In genomic region chr6:158561938-158562337, GRCh38 we compare ENCODE assay signal across 13 cellular contexts. TPM values are rescaled to one million over a fixed set of nuclear protein-coding genes. Genes with fewer than 3 reads are reported as not detected.
DNase-seq lines count a peak whose midpoint lies in the region; ATAC-seq and TF ChIP-seq lines count a peak whose summit lies in the region.
"Had no signal": no experiment of that assay in that cellular context is flagged by ENCODE, and none has a peak within 500 bp of the region (broad histone marks: within the 10 kb centered on the region; RNA-seq: fewer than 3 reads in every experiment).

No MANE protein-coding gene starts in this region.

- H3K9me3 ChIP-seq in CD8-positive, alpha-beta T cell (ENCODE audit: low read length): no peaks in the 10 kb centered on the region
- H3K9me3 ChIP-seq in Karpas-422 (ENCODE audit: low read length) (no peaks in the 10 kb centered on the region), osteoblast (ENCODE audit: low read depth, low read length) (no peaks in the 10 kb centered on the region)
- H3K9me3 ChIP-seq: neutrophil, upper lobe of right lung had no signal

- POLR2A ChIA-PET in CD8-positive, alpha-beta T cell (lab: Charles Lee): no interaction called here
- POLR2A ChIA-PET in MCF 10A (lab: Yijun Ruan, JAX): no interaction called here

- H3K4me2 ChIP-seq in Karpas-422 (ENCODE audit: low read depth, low read length, poor library complexity, severe bottlenecking): peak overlapping the region; percentile 88
- H3K4me2 ChIP-seq in osteoblast (ENCODE audit: insufficient read depth, low read length): peak overlapping the region; percentile 87

- H2AFZ ChIP-seq in Karpas-422 (ENCODE audit: low read length): no peak overlapping the region
- H2AFZ ChIP-seq in osteoblast (ENCODE audit: low read length): no peak overlapping the region

- no peak for DNase-seq in CD8-positive, alpha-beta T cell
- DNase-seq in Karpas-422 (no peak), MCF 10A (ENCODE audit: unreplicated experiment) (no peak), osteoblast (ENCODE audit: insufficient read length, low spot score, missing footprints) (peak; percentile 48), epidermal melanocyte (ENCODE audit: insufficient read length, low spot score) (no peak), DMS153 treated with DMSO at 0.1 percent for 48 hours (lab: John Stamatoyannopoulos, UW; ENCODE audit: unreplicated experiment) (no peak), NCI-H2227 (lab: John Stamatoyannopoulos, UW; ENCODE audit: unreplicated experiment) (no peak)
- DNase-seq: amygdala, EL, GOT3, NCI-H1105 treated with DMSO at 0.1 percent for 48 hours, upper lobe of right lung had no signal

- H3K27me3 Mint-ChIP-seq in CD8-positive, alpha-beta T cell (ENCODE audit: low read depth): no peaks in the 10 kb centered on the region
- no peaks in the 10 kb centered on the region for H3K27me3 Mint-ChIP-seq in MCF 10A (ENCODE audit: insufficient read depth, unreplicated experiment)

- H3K9me2 ChIP-seq in Karpas-422 (replicated peaks; ENCODE audit: insufficient read depth, low read length): no peaks in the 10 kb centered on the region

- no peak overlapping the region for H3K27ac ChIP-seq in CD8-positive, alpha-beta T cell (ENCODE audit: low read depth, low read length)
- H3K27ac ChIP-seq in Karpas-422 (ENCODE audit: low read length) (no peak overlapping the region), osteoblast (ENCODE audit: low read depth, low read length) (no peak overlapping the region)
- H3K27ac ChIP-seq: neutrophil, upper lobe of right lung had no signal

- H3K4me1 Mint-ChIP-seq in CD8-positive, alpha-beta T cell (ENCODE audit: low read depth): peaks cover 63% of the 10 kb centered on the region
- peaks cover 17% of the 10 kb centered on the region for H3K4me1 Mint-ChIP-seq in MCF 10A (ENCODE audit: insufficient read depth, unreplicated experiment)

- peaks cover 2% of the 10 kb centered on the region for H3K36me3 Mint-ChIP-seq in CD8-positive, alpha-beta T cell
- peaks cover 7% of the 10 kb centered on the region for H3K36me3 Mint-ChIP-seq in MCF 10A (ENCODE audit: insufficient read depth, unreplicated experiment)

- H4K20me1 ChIP-seq in Karpas-422 (ENCODE audit: insufficient read depth, low read depth, low read length) (peaks cover 16% of the 10 kb centered on the region), osteoblast (ENCODE audit: insufficient read depth, low read length) (peaks cover 55% of the 10 kb centered on the region)

- H3K9ac ChIP-seq in Karpas-422 (ENCODE audit: low read length): peak overlapping the region; percentile 92

- ATAC-seq in CD8-positive, alpha-beta T cell: no peak
- ATAC-seq: upper lobe of right lung had no signal

- TF ChIP-seq CTCF in CD8-positive, alpha-beta T cell (IDR thresholded peaks at IDR 0.05): no peak
- TF ChIP-seq CTCF in MCF 10A (IDR thresholded peaks at IDR 0.05; ENCODE audit: unreplicated experiment): no peak
- no peak for TF ChIP-seq CTCF in osteoblast (IDR thresholded peaks at IDR 0.05; ENCODE audit: extremely low read depth, low read depth, low read length)

- H3K79me2 ChIP-seq in Karpas-422 (ENCODE audit: low read length) (peaks cover 69% of the 10 kb centered on the region), osteoblast (ENCODE audit: insufficient read depth, low read length) (peaks cover 69% of the 10 kb centered on the region)

- CTCF ChIA-PET in CD8-positive, alpha-beta T cell (lab: Charles Lee): no interaction called here
- CTCF ChIA-PET in MCF 10A (lab: Yijun Ruan, JAX): no interaction called here

- no peaks in the 10 kb centered on the region for H3K27me3 ChIP-seq in CD8-positive, alpha-beta T cell (ENCODE audit: insufficient read depth, low read length)
- H3K27me3 ChIP-seq in Karpas-422 (ENCODE audit: low read length) (no peaks in the 10 kb centered on the region), osteoblast (ENCODE audit: insufficient read depth, low read length) (no peaks in the 10 kb centered on the region)
- H3K27me3 ChIP-seq: upper lobe of right lung had no signal

- H3K4me1 ChIP-seq in CD8-positive, alpha-beta T cell (ENCODE audit: insufficient read depth, low read length): peaks cover 33% of the 10 kb centered on the region
- H3K4me1 ChIP-seq in Karpas-422 (ENCODE audit: low read length) (peaks cover 32% of the 10 kb centered on the region), osteoblast (ENCODE audit: insufficient read depth, low read length) (peaks cover 32% of the 10 kb centered on the region)

- no peak overlapping the region for H3K4me3 ChIP-seq in CD8-positive, alpha-beta T cell (ENCODE audit: low read depth, low read length)
- H3K4me3 ChIP-seq in Karpas-422 (ENCODE audit: low read length) (peak overlapping the region; percentile 80; the same call in 1 of the 2 replicates), osteoblast (ENCODE audit: insufficient read depth, low read length) (peak overlapping the region; percentile 81)

- no peaks in the 10 kb centered on the region for H3K9me3 Mint-ChIP-seq in CD8-positive, alpha-beta T cell
- H3K9me3 Mint-ChIP-seq in MCF 10A (ENCODE audit: unreplicated experiment): no peaks in the 10 kb centered on the region

- peak overlapping the region; percentile 42 for H3K4me3 Mint-ChIP-seq in CD8-positive, alpha-beta T cell
- H3K4me3 Mint-ChIP-seq in MCF 10A (ENCODE audit: unreplicated experiment): no peak overlapping the region

- intact Hi-C loops in CD8-positive, alpha-beta T cell (cut with DNase I, micrococcal nuclease): loop anchor here (2.0 to 5.0 kb wide), 5 partner anchors 90 to 1290 kb away; partner anchors contain the start of genes GTF2H5 (in 1 of the 2), SERAC1 (in 1 of the 2) and SYTL3 (in 1 of the 2)
- intact Hi-C loops in MCF 10A (cut with micrococcal nuclease): no loop called here

- no peaks in the 10 kb centered on the region for H3K36me3 ChIP-seq in CD8-positive, alpha-beta T cell (ENCODE audit: insufficient read depth, low read length)
- H3K36me3 ChIP-seq in Karpas-422 (ENCODE audit: insufficient read depth, low read length): no peaks in the 10 kb centered on the region
- no peaks in the 10 kb centered on the region for H3K36me3 ChIP-seq in osteoblast (ENCODE audit: insufficient read depth, low read length)
- H3K36me3 ChIP-seq: neutrophil, upper lobe of right lung had no signal

- peak overlapping the region; percentile 18 for H3K27ac Mint-ChIP-seq in CD8-positive, alpha-beta T cell
- H3K27ac Mint-ChIP-seq in MCF 10A (ENCODE audit: low read depth, unreplicated experiment): peak overlapping the region; percentile 22

- BruUV-seq in MCF 10A (replicated peaks; lab: Mats Ljungman, UMichigan): no TSS peak

RNA-seq across cellular contexts. Expression of gene TMEM181, which starts 2.0 kb away (rescaled TPM):
- 10 to 100 TPM in 1 of 2 experiments, 1 to 10 TPM in 1; 9.3 to 10.3 TPM for total RNA-seq in CD8-positive, alpha-beta T cell
- 10.8 and 15.4 TPM in 2 replicates for total RNA-seq in Karpas-422 (2014; rRNA removed; shearing (Covaris generic); ENCODE audit: low replicate concordance)
- total RNA-seq in MCF 10A (2022): 25.3 and 28.8 TPM in 2 replicates
- 43.3 and 43.8 TPM in 2 replicates for total RNA-seq in osteoblast
